In genomic region chr18:71707400-71707799, GRCh38 we compare ENCODE assay signal across 31 cellular contexts.
DNase-seq lines count a peak whose midpoint lies in the region; ATAC-seq, FAIRE-seq and TF ChIP-seq lines count a peak whose summit lies in the region.
"Had no signal": no experiment of that assay in that cellular context is flagged by ENCODE, and none has a peak within 500 bp of the region (broad histone marks: within the 10 kb centered on the region; RNA-seq: fewer than 3 reads in every experiment).

No MANE protein-coding gene starts in this region.

- ATAC-seq in GM18870 (IDR thresholded peaks at IDR 0.05; ENCODE audit: unreplicated experiment) = peak; percentile 53
- ATAC-seq in HG03432 (IDR thresholded peaks at IDR 0.05; ENCODE audit: unreplicated experiment) = peak; percentile 71
- ATAC-seq in stimulated activated naive B cell treated with anti-CD40 and anti-IgM and Interleukin-4, amounts not matched to agents 10 μg/mL and 1 μg/mL and 100 μg/mL, for 72 hours (replicated peaks) = peak; percentile 84 to 92
- ATAC-seq: effector memory CD8-positive, alpha-beta T cell; esophagus mucosa; gastrocnemius medialis; left cardiac atrium; Panc1; right lobe of liver; upper lobe of right lung had no signal

- no peak overlapping the region for H3K27ac Mint-ChIP-seq in stimulated activated naive B cell treated with anti-CD40 and anti-IgM and Interleukin-4, amounts not matched to agents 10 μg/mL and 1 μg/mL and 100 μg/mL, for 72 hours
- H3K27ac Mint-ChIP-seq: activated T-helper 1 cell treated with anti-CD3 and anti-CD28 coated beads, Interleukin-12 subunit alpha, Interleukin-12 subunit beta, Interleukin-2, Interleukin-4 antibody, amounts not matched to agents 30 ng/mL and 10 ng/mL and 1 ng/mL, durations not matched to agents 14 hours and 24 hours and 36 hours; effector memory CD8-positive, alpha-beta T cell had no signal

- DNase-seq in bronchial epithelial cell (ENCODE audit: low read depth) = peak; percentile 0
- DNase-seq in stimulated activated naive B cell treated with anti-CD40 and anti-IgM and Interleukin-4, amounts not matched to agents 10 μg/mL and 1 μg/mL and 100 μg/mL, for 72 hours = peak; percentile 1
- DNase-seq in OCI-M2 (lab: John Stamatoyannopoulos, UW; ENCODE audit: unreplicated experiment) = no peak
- no peak for DNase-seq in smooth muscle cell (lab: John Stamatoyannopoulos, UW; ENCODE audit: unreplicated experiment)
- no peak for DNase-seq in NCI-H69 (lab: John Stamatoyannopoulos, UW)
- DNase-seq: activated CD4-positive, alpha-beta T cell treated with anti-CD3 and anti-CD28 coated beads, Interleukin-2, amount 50 U/mL, for 4 hours; activated naive CD4-positive, alpha-beta T cell treated with anti-CD3 and anti-CD28 coated beads, Interleukin-2, amount 50 U/mL, for 16 hours; DND-41; effector memory CD8-positive, alpha-beta T cell; gastrocnemius medialis; IMR-90; left cardiac atrium; NCI-H1092 treated with DMSO at 0.1 percent for 48 hours; NCI-H187 treated with DMSO at 0.1 percent for 48 hours; NCI-H2171 treated with DMSO at 0.1 percent for 48 hours; NCI-H524; right lobe of liver; SHP77 treated with DMSO at 0.1 percent for 48 hours; stimulated activated CD4-positive, alpha-beta T cell treated with anti-CD3 and anti-CD28 coated beads, Interleukin-12 subunit alpha, Interleukin-12 subunit beta, amount 100 ng/mL, for 4 hours; stimulated activated CD4-positive, alpha-beta T cell treated with anti-CD3 and anti-CD28 coated beads, Interleukin-4, amount 100 ng/mL, for 1 hour; T1000; upper lobe of right lung had no signal

- H3K79me2 ChIP-seq in smooth muscle cell (ENCODE audit: low read depth) = no peaks in the 10 kb centered on the region
- H3K79me2 ChIP-seq: hepatocyte had no signal

- no peaks in the 10 kb centered on the region for H3K4me1 Mint-ChIP-seq in stimulated activated naive B cell treated with anti-CD40 and anti-IgM and Interleukin-4, amounts not matched to agents 10 μg/mL and 1 μg/mL and 100 μg/mL, for 72 hours

- WGBS in smooth muscle cell (ENCODE audit: low lambda C conversion rate) = 48% methylated on average over 1 of the region's 1 CpG

- H3K9me3 Mint-ChIP-seq in stimulated activated naive B cell treated with anti-CD40 and anti-IgM and Interleukin-4, amounts not matched to agents 10 μg/mL and 1 μg/mL and 100 μg/mL, for 72 hours = peaks cover 3% of the 10 kb centered on the region in 2 donors
- H3K9me3 Mint-ChIP-seq: activated T-helper 1 cell treated with anti-CD3 and anti-CD28 coated beads, Interleukin-12 subunit alpha, Interleukin-12 subunit beta, Interleukin-2, Interleukin-4 antibody, amounts not matched to agents 30 ng/mL and 10 ng/mL and 1 ng/mL, durations not matched to agents 14 hours and 24 hours and 36 hours had no signal

- H3K4me3 Mint-ChIP-seq in stimulated activated naive B cell treated with anti-CD40 and anti-IgM and Interleukin-4, amounts not matched to agents 10 μg/mL and 1 μg/mL and 100 μg/mL, for 72 hours = no peak overlapping the region
- H3K4me3 Mint-ChIP-seq: activated T-helper 1 cell treated with anti-CD3 and anti-CD28 coated beads, Interleukin-12 subunit alpha, Interleukin-12 subunit beta, Interleukin-2, Interleukin-4 antibody, amounts not matched to agents 30 ng/mL and 10 ng/mL and 1 ng/mL, durations not matched to agents 14 hours and 24 hours and 36 hours; effector memory CD8-positive, alpha-beta T cell had no signal

- TF ChIP-seq CTCF in bronchial epithelial cell (IDR thresholded peaks at IDR 0.05; ENCODE audit: insufficient read depth, low read length, severe bottlenecking) = no peak
- TF ChIP-seq CTCF in smooth muscle cell (IDR thresholded peaks at IDR 0.05; ENCODE audit: borderline replicate concordance, insufficient read depth, poor library complexity, severe bottlenecking) = no peak

- H3K4me1 ChIP-seq in smooth muscle cell (ENCODE audit: low read depth) = no peaks in the 10 kb centered on the region
- H3K4me1 ChIP-seq: gastrocnemius medialis, right lobe of liver, suprapubic skin, upper lobe of right lung had no signal

- H3K27ac ChIP-seq in smooth muscle cell (ENCODE audit: low read depth) = no peak overlapping the region
- H3K27ac ChIP-seq: coronary artery, gastrocnemius medialis, hepatocyte, right lobe of liver, suprapubic skin, upper lobe of right lung had no signal

- H3K4me2 ChIP-seq in smooth muscle cell = no peak overlapping the region
- H3K4me2 ChIP-seq: hepatocyte had no signal

- no peak overlapping the region for H3K9ac ChIP-seq in smooth muscle cell (ENCODE audit: low read depth)

- no peaks in the 10 kb centered on the region for H3K27me3 ChIP-seq in bronchial epithelial cell (ENCODE audit: control insufficient read depth, insufficient read depth, low read length)
- no peaks in the 10 kb centered on the region for H3K27me3 ChIP-seq in smooth muscle cell (ENCODE audit: low read depth)
- H3K27me3 ChIP-seq: gastrocnemius medialis, hepatocyte, right lobe of liver, suprapubic skin, upper lobe of right lung had no signal

- no peaks in the 10 kb centered on the region for H3K9me3 ChIP-seq in smooth muscle cell (replicated peaks; ENCODE audit: low read depth)
- H3K9me3 ChIP-seq: gastrocnemius medialis, right lobe of liver, suprapubic skin, upper lobe of right lung had no signal

- no peaks in the 10 kb centered on the region for H4K20me1 ChIP-seq in smooth muscle cell (ENCODE audit: low read depth)

- no peaks in the 10 kb centered on the region for H3K36me3 ChIP-seq in bronchial epithelial cell (ENCODE audit: control insufficient read depth, insufficient read depth, low read length)
- H3K36me3 ChIP-seq in smooth muscle cell (ENCODE audit: low read depth) = no peaks in the 10 kb centered on the region
- H3K36me3 ChIP-seq: gastrocnemius medialis, right lobe of liver, suprapubic skin, upper lobe of right lung had no signal

- no peak overlapping the region for H3K4me3 ChIP-seq in bronchial epithelial cell (ENCODE audit: low read depth, low read length)
- H3K4me3 ChIP-seq in smooth muscle cell = no peak overlapping the region
- H3K4me3 ChIP-seq: coronary artery, gastrocnemius medialis, hepatocyte, right lobe of liver, suprapubic skin, upper lobe of right lung had no signal

- no peak overlapping the region for H2AFZ ChIP-seq in smooth muscle cell (ENCODE audit: low read depth)
- H2AFZ ChIP-seq: hepatocyte had no signal

- no peaks in the 10 kb centered on the region for H3F3A ChIP-seq in smooth muscle cell (ENCODE audit: low read depth)

- H3K36me3 Mint-ChIP-seq in stimulated activated naive B cell treated with anti-CD40 and anti-IgM and Interleukin-4, amounts not matched to agents 10 μg/mL and 1 μg/mL and 100 μg/mL, for 72 hours = no peaks in the 10 kb centered on the region

- no peak for FAIRE-seq in bronchial epithelial cell (lab: Jason Lieb, UNC)
- FAIRE-seq: H54 had no signal

- no peaks in the 10 kb centered on the region for H3K27me3 Mint-ChIP-seq in stimulated activated naive B cell treated with anti-CD40 and anti-IgM and Interleukin-4, amounts not matched to agents 10 μg/mL and 1 μg/mL and 100 μg/mL, for 72 hours
- H3K27me3 Mint-ChIP-seq: effector memory CD8-positive, alpha-beta T cell had no signal

Comparison
In these comparisons a context has a peak if more than half of its experiments do, and no peak if none do; other contexts are left out.
1. DNase-seq: peak in bronchial epithelial cell (single experiment) and stimulated activated naive B cell treated with anti-CD40 and anti-IgM and Interleukin-4, amounts not matched to agents 10 μg/mL and 1 μg/mL and 100 μg/mL, for 72 hours (single experiment); none in OCI-M2 (single experiment), smooth muscle cell (single experiment) and NCI-H69 (single experiment).
2. Peak in every context shown above with its lines, with median percentiles within 50 percentile points of each other: ATAC-seq.